40 cellular contexts compared by ENCODE assay signal in the genomic region with DNA sequence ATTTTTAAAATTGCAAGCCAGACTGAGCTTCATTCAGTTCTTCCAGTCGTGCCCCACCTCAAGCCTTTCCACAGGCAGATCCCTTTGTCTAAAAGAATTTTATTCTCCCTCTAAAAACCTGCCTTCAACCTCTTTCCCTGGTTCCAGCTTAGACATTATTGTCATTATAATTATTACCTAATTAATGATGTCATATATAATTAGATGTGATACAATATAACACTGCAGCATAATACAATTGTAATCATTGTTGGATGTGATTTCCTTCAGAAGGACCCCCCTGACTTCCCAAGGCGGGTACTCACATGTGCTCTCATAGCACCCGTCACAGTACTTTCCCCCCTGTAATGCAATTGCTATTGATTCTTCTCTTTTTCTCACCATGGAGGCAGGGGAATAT.
"Had no signal": no experiment of that assay in that cellular context is flagged by ENCODE, and none has a peak within 500 bp of the region (broad histone marks: within the 10 kb centered on the region; RNA-seq: fewer than 3 reads in every experiment).

No MANE protein-coding gene starts in this region.

- H3K4me1 ChIP-seq: adrenal gland, ascending aorta, body of pancreas, breast epithelium had no signal

- H3K27ac ChIP-seq: adrenal gland, ascending aorta, body of pancreas, brain microvascular endothelial cell, breast epithelium, cardiac muscle cell had no signal

- H3K4me3 ChIP-seq: adrenal gland, ascending aorta, body of pancreas, breast epithelium, cardiac muscle cell had no signal

- H3K36me3 Mint-ChIP-seq: activated naive CD4-positive, alpha-beta T cell treated with anti-CD3 and anti-CD28 coated beads, Interleukin-2, amount 10 ng/mL, durations not matched to agents 7 days and 5 days; activated naive CD4-positive, alpha-beta T cell treated with anti-CD3 and anti-CD28 coated beads, Interleukin-2, amount 50 U/mL, for 24 hours; activated naive CD4-positive, alpha-beta T cell treated with anti-CD3 and anti-CD28 coated beads, Interleukin-2, amount 50 U/mL, for 72 hours; activated naive CD8-positive, alpha-beta T cell; activated naive CD8-positive, alpha-beta T cell treated with anti-CD3 and anti-CD28 coated beads for 36 hours; activated naive CD8-positive, alpha-beta T cell treated with anti-CD3 and anti-CD28 coated beads, Interleukin-2, amount 10 ng/mL, durations not matched to agents 7 days and 5 days; brain had no signal

- ATAC-seq: activated naive CD4-positive, alpha-beta T cell treated with anti-CD3 and anti-CD28 coated beads, Interleukin-2, amount 50 U/mL, for 72 hours; activated naive CD8-positive, alpha-beta T cell treated with anti-CD3 and anti-CD28 coated beads, Interleukin-2, amount 50 U/mL, for 24 hours; activated T-cell treated with anti-CD3 and anti-CD28 coated beads, Interleukin-2, amount 50 U/mL, for 4 hours; activated T-cell treated with anti-CD3 and anti-CD28 coated beads, Interleukin-2, amount 50 U/mL, for 72 hours; activated T-helper 17 cell treated with anti-CD3 and anti-CD28 coated beads, Interleukin-2, amount 50 U/mL, for 72 hours; body of pancreas had no signal

- H3K4me1 Mint-ChIP-seq: activated naive CD4-positive, alpha-beta T cell treated with anti-CD3 and anti-CD28 coated beads, Interleukin-2, amount 10 ng/mL, durations not matched to agents 7 days and 5 days; activated naive CD4-positive, alpha-beta T cell treated with anti-CD3 and anti-CD28 coated beads, Interleukin-2, amount 50 U/mL, for 24 hours; activated naive CD8-positive, alpha-beta T cell treated with anti-CD3 and anti-CD28 coated beads for 36 hours; activated naive CD8-positive, alpha-beta T cell treated with anti-CD3 and anti-CD28 coated beads, Interleukin-2, amount 10 ng/mL, durations not matched to agents 7 days and 5 days; activated naive CD8-positive, alpha-beta T cell treated with anti-CD3 and anti-CD28 coated beads, Interleukin-2, amount 50 U/mL, for 24 hours; activated T-helper 17 cell treated with anti-CD3 and anti-CD28 coated beads, Interleukin-2, amount 50 U/mL, for 72 hours; central memory CD8-positive, alpha-beta T cell had no signal

- H3K27ac Mint-ChIP-seq: activated naive CD4-positive, alpha-beta T cell treated with anti-CD3 and anti-CD28 coated beads for 36 hours; activated naive CD4-positive, alpha-beta T cell treated with anti-CD3 and anti-CD28 coated beads, Interleukin-2, amount 10 ng/mL, durations not matched to agents 7 days and 5 days; activated naive CD4-positive, alpha-beta T cell treated with anti-CD3 and anti-CD28 coated beads, Interleukin-2, amount 50 U/mL, for 24 hours; activated naive CD4-positive, alpha-beta T cell treated with anti-CD3 and anti-CD28 coated beads, Interleukin-2, amount 50 U/mL, for 72 hours; activated naive CD8-positive, alpha-beta T cell; activated naive CD8-positive, alpha-beta T cell treated with anti-CD3 and anti-CD28 coated beads for 36 hours; activated naive CD8-positive, alpha-beta T cell treated with anti-CD3 and anti-CD28 coated beads, Interleukin-2, amount 10 ng/mL, durations not matched to agents 7 days and 5 days; activated naive CD8-positive, alpha-beta T cell treated with anti-CD3 and anti-CD28 coated beads, Interleukin-2, amount 50 U/mL, for 24 hours; activated T-cell treated with anti-CD3 and anti-CD28 coated beads, Interleukin-2, amount 50 U/mL, for 24 hours; activated T-cell treated with anti-CD3 and anti-CD28 coated beads, Interleukin-2, amount 50 U/mL, for 72 hours; activated T-helper 1 cell treated with anti-CD3 and anti-CD28 coated beads, Interleukin-12 subunit alpha, Interleukin-12 subunit beta, Interleukin-2, Interleukin-4 antibody, amounts not matched to agents 30 ng/mL and 10 ng/mL and 1 ng/mL, durations not matched to agents 14 hours and 24 hours and 36 hours; activated T-helper 17 cell treated with anti-CD3 and anti-CD28 coated beads, Interleukin-2, amount 50 U/mL, for 72 hours; activated T-helper 2 cell treated with anti-CD3 and anti-CD28 coated beads, Interferon-gamma antibody, Interleukin-2, Interleukin-4, amounts not matched to agents 10 μg/mL and 5 μg/mL and 100 μg/mL, durations not matched to agents 14 hours and 24 hours and 36 hours had no signal

- H3K9me3 ChIP-seq: adrenal gland, ascending aorta, body of pancreas, breast epithelium had no signal

- H3K9me3 Mint-ChIP-seq: activated naive CD4-positive, alpha-beta T cell treated with anti-CD3 and anti-CD28 coated beads for 36 hours; activated naive CD4-positive, alpha-beta T cell treated with anti-CD3 and anti-CD28 coated beads, Interleukin-2, amount 10 ng/mL, durations not matched to agents 7 days and 5 days; activated naive CD4-positive, alpha-beta T cell treated with anti-CD3 and anti-CD28 coated beads, Interleukin-2, amount 50 U/mL, for 24 hours; activated naive CD4-positive, alpha-beta T cell treated with anti-CD3 and anti-CD28 coated beads, Interleukin-2, amount 50 U/mL, for 72 hours; activated naive CD8-positive, alpha-beta T cell treated with anti-CD3 and anti-CD28 coated beads for 36 hours; activated naive CD8-positive, alpha-beta T cell treated with anti-CD3 and anti-CD28 coated beads, Interleukin-2, amount 10 ng/mL, durations not matched to agents 7 days and 5 days; activated naive CD8-positive, alpha-beta T cell treated with anti-CD3 and anti-CD28 coated beads, Interleukin-2, amount 50 U/mL, for 24 hours; activated T-cell treated with anti-CD3 and anti-CD28 coated beads, Interleukin-2, amount 50 U/mL, for 24 hours; activated T-cell treated with anti-CD3 and anti-CD28 coated beads, Interleukin-2, amount 50 U/mL, for 4 hours; activated T-cell treated with anti-CD3 and anti-CD28 coated beads, Interleukin-2, amount 50 U/mL, for 72 hours; activated T-helper 1 cell treated with anti-CD3 and anti-CD28 coated beads, Interleukin-12 subunit alpha, Interleukin-12 subunit beta, Interleukin-2, Interleukin-4 antibody, amounts not matched to agents 30 ng/mL and 10 ng/mL and 1 ng/mL, durations not matched to agents 14 hours and 24 hours and 36 hours; activated T-helper 17 cell treated with anti-CD3 and anti-CD28 coated beads, Interleukin-2, amount 50 U/mL, for 72 hours; activated T-helper 2 cell treated with anti-CD3 and anti-CD28 coated beads, Interferon-gamma antibody, Interleukin-2, Interleukin-4, amounts not matched to agents 10 μg/mL and 5 μg/mL and 100 μg/mL, durations not matched to agents 14 hours and 24 hours and 36 hours; central memory CD8-positive, alpha-beta T cell had no signal

- H3K36me3 ChIP-seq: adrenal gland, ascending aorta, brain microvascular endothelial cell, breast epithelium, cardiac muscle cell had no signal

- DNase-seq: activated effector memory CD4-positive, alpha-beta T cell treated with anti-CD3 and anti-CD28 coated beads, Interleukin-2, amount 50 U/mL, for 16 hours; activated effector memory CD4-positive, alpha-beta T cell treated with Interleukin-2 at 50 U/mL for 16 hours; activated gamma-delta T cell; activated gamma-delta T cell treated with Interleukin-2 at 50 U/mL for 16 hours; activated naive CD4-positive, alpha-beta T cell; activated naive CD4-positive, alpha-beta T cell treated with anti-CD3 and anti-CD28 coated beads for 36 hours; activated naive CD4-positive, alpha-beta T cell treated with anti-CD3 and anti-CD28 coated beads, Interleukin-2, amount 10 ng/mL, durations not matched to agents 7 days and 5 days; activated naive CD4-positive, alpha-beta T cell treated with anti-CD3 and anti-CD28 coated beads, Interleukin-2, amount 50 U/mL, for 16 hours; activated naive CD4-positive, alpha-beta T cell treated with Interleukin-2 at 50 U/mL for 16 hours; activated naive CD8-positive, alpha-beta T cell treated with anti-CD3 and anti-CD28 coated beads for 36 hours; activated naive CD8-positive, alpha-beta T cell treated with anti-CD3 and anti-CD28 coated beads, Interleukin-2, amount 10 ng/mL, durations not matched to agents 7 days and 5 days; activated naive CD8-positive, alpha-beta T cell treated with anti-CD3 and anti-CD28 coated beads, Interleukin-2, amount 50 U/mL, for 24 hours; activated T-cell treated with anti-CD3 and anti-CD28 coated beads, Interleukin-2, amount 50 U/mL, for 1 hour; activated T-cell treated with anti-CD3 and anti-CD28 coated beads, Interleukin-2, amount 50 U/mL, for 24 hours; activated T-cell treated with anti-CD3 and anti-CD28 coated beads, Interleukin-2, amount 50 U/mL, for 4 hours; activated T-cell treated with anti-CD3 and anti-CD28 coated beads, Interleukin-2, amount 50 U/mL, for 48 hours; activated T-cell treated with anti-CD3 and anti-CD28 coated beads, Interleukin-2, amount 50 U/mL, for 72 hours; adrenal gland; amniotic stem cell; amygdala; anterior cingulate cortex; aorta; body of pancreas; brain microvascular endothelial cell; caudate nucleus; central memory CD4-positive, alpha-beta T cell; cerebellar nuclear complex had no signal

- H3K27me3 ChIP-seq: adrenal gland, ascending aorta, body of pancreas, brain microvascular endothelial cell, breast epithelium, cardiac muscle cell had no signal

- H3K27me3 Mint-ChIP-seq: brain had no signal

- H3K4me3 Mint-ChIP-seq: activated naive CD4-positive, alpha-beta T cell treated with anti-CD3 and anti-CD28 coated beads for 36 hours; activated naive CD4-positive, alpha-beta T cell treated with anti-CD3 and anti-CD28 coated beads, Interleukin-2, amount 10 ng/mL, durations not matched to agents 7 days and 5 days; activated naive CD4-positive, alpha-beta T cell treated with anti-CD3 and anti-CD28 coated beads, Interleukin-2, amount 50 U/mL, for 24 hours; activated naive CD8-positive, alpha-beta T cell; activated naive CD8-positive, alpha-beta T cell treated with anti-CD3 and anti-CD28 coated beads for 36 hours; activated naive CD8-positive, alpha-beta T cell treated with anti-CD3 and anti-CD28 coated beads, Interleukin-2, amount 10 ng/mL, durations not matched to agents 7 days and 5 days; activated naive CD8-positive, alpha-beta T cell treated with anti-CD3 and anti-CD28 coated beads, Interleukin-2, amount 50 U/mL, for 24 hours; activated T-cell treated with anti-CD3 and anti-CD28 coated beads, Interleukin-2, amount 50 U/mL, for 24 hours; activated T-cell treated with anti-CD3 and anti-CD28 coated beads, Interleukin-2, amount 50 U/mL, for 4 hours; activated T-cell treated with anti-CD3 and anti-CD28 coated beads, Interleukin-2, amount 50 U/mL, for 72 hours; activated T-helper 1 cell treated with anti-CD3 and anti-CD28 coated beads, Interleukin-12 subunit alpha, Interleukin-12 subunit beta, Interleukin-2, Interleukin-4 antibody, amounts not matched to agents 30 ng/mL and 10 ng/mL and 1 ng/mL, durations not matched to agents 14 hours and 24 hours and 36 hours; activated T-helper 17 cell treated with anti-CD3 and anti-CD28 coated beads, Interleukin-2, amount 50 U/mL, for 72 hours; brain; central memory CD8-positive, alpha-beta T cell had no signal

- FAIRE-seq: astrocyte, bronchial epithelial cell had no signal
